ENCODE assay signal across 8 cellular contexts in the genomic region with DNA sequence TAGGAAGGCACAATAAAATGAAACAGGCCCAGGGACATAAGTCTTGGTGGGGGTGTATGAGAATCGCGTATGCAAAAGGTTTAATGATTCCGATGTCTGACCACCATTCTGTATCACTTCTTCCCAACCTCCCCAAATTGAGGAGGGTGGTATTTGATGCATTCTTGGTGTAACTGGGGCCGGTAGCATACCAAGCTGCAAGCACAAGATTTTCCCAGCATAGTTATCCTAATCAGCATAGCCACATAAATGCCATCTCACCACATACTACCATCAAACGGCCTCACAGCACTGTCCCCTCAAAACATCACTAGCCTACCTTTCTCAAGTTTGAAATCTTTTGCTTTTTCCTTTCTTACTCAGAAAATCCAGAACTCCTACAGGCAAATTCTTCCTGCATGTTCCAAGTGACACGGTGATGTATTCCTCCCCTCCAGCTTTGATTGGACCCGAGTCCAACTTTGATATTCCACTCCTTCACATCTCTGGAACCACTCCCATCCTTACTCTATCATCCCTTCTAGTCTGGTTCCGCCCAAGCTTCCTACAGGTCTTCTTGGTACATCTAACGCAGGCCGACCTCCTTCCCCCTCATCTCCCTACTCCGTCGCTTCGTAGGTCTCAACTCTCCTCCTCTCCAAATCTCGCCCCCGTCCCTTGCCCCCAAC. TPM values are rescaled to one million over a fixed set of nuclear protein-coding genes. Genes with fewer than 3 reads are reported as not detected.
DNase-seq lines count a peak whose midpoint lies in the region; ATAC-seq and TF ChIP-seq lines count a peak whose summit lies in the region.

No MANE protein-coding gene starts in this region.

- TF ChIP-seq CTCF in WERI-Rb-1 (IDR thresholded peaks at IDR 0.05; ENCODE audit: low read depth, low read length) (no peak), parathyroid adenoma (IDR thresholded peaks at IDR 0.05) (no peak)

- H3K9me3 ChIP-seq in WERI-Rb-1 (ENCODE audit: severe bottlenecking) (no peaks in the 10 kb centered on the region), parathyroid adenoma (ENCODE audit: control insufficient read depth, low read length) (no peaks in the 10 kb centered on the region)

- H3K36me3 ChIP-seq in ACC112 (ENCODE audit: insufficient read depth, low read length) (peaks cover 21% of the 10 kb centered on the region), H7 (replicated peaks; ENCODE audit: control insufficient read depth, insufficient read depth, low read length) (peaks cover 30% of the 10 kb centered on the region), WERI-Rb-1 (peaks cover 51% of the 10 kb centered on the region), parathyroid adenoma (ENCODE audit: control insufficient read depth, insufficient read depth, low read length) (no peaks in the 10 kb centered on the region)

- H3K27me3 ChIP-seq in ACC112 (ENCODE audit: insufficient read depth, low read length) (no peaks in the 10 kb centered on the region), H7 (ENCODE audit: control insufficient read depth, insufficient read depth, low read length) (peaks cover 2% of the 10 kb centered on the region; the same call in 1 of the 2 replicates), WERI-Rb-1 (ENCODE audit: insufficient read depth, low read depth, severe bottlenecking) (no peaks in the 10 kb centered on the region), parathyroid adenoma (ENCODE audit: control insufficient read depth, insufficient read depth, low read length) (no peaks in the 10 kb centered on the region)

- peak overlapping the region; percentile 28 for H3K9ac ChIP-seq in parathyroid adenoma

- DNase-seq in H7 = peak; percentile 36
- no peak for DNase-seq in WERI-Rb-1
- DNase-seq in fibroblast of the conjunctiva (ENCODE audit: low read depth) = peak; percentile 39
- DNase-seq in GOT3 (lab: John Stamatoyannopoulos, UW) = no peak
- no peak for DNase-seq in central memory CD4-positive, alpha-beta T cell

- ATAC-seq in GM18909 (IDR thresholded peaks at IDR 0.05; ENCODE audit: poor library complexity, unreplicated experiment) = no peak

- H3K4me3 ChIP-seq in ACC112 (ENCODE audit: low read depth, low read length) (peak overlapping the region; percentile 88), H7 (ENCODE audit: insufficient read depth, low read depth, low read length) (peak overlapping the region; percentile 66), WERI-Rb-1 (ENCODE audit: low read depth, low read length) (peak overlapping the region; percentile 90), parathyroid adenoma (ENCODE audit: low read depth, low read length) (peak overlapping the region; percentile 66)

- peak overlapping the region; percentile 79 for H3K27ac ChIP-seq in ACC112 (ENCODE audit: low read depth, low read length)
- H3K27ac ChIP-seq in WERI-Rb-1 = peak overlapping the region; percentile 92
- peak overlapping the region; percentile 76 for H3K27ac ChIP-seq in parathyroid adenoma

- H3K4me2 ChIP-seq in parathyroid adenoma (ENCODE audit: low read length) = peak overlapping the region; percentile 83

- H3K79me2 ChIP-seq in ACC112 (ENCODE audit: control insufficient read depth, insufficient read depth, low read length, unreplicated experiment) (peaks cover 34% of the 10 kb centered on the region), parathyroid adenoma (peaks cover 5% of the 10 kb centered on the region)

- H3K4me1 ChIP-seq in ACC112 (ENCODE audit: control insufficient read depth, insufficient read depth, low read length, unreplicated experiment) (peaks cover 8% of the 10 kb centered on the region), parathyroid adenoma (peaks cover 4% of the 10 kb centered on the region)

- H2AFZ ChIP-seq in ACC112 (ENCODE audit: low read length, unreplicated experiment) (peak overlapping the region; percentile 64), parathyroid adenoma (peak overlapping the region; percentile 78)

RNA-seq across cellular contexts. Expression of gene CLK2, which starts 0.7 kb away (rescaled TPM):
- total RNA-seq in H7 (2014; rRNA removed; shearing (Covaris generic)) = 38.7 and 48.6 TPM in 2 replicates

RNA-seq across cellular contexts. Expression of gene HCN3, which starts 4.7 kb away (rescaled TPM):
- 5.1 and 7.7 TPM in 2 replicates for total RNA-seq in H7 (2014; rRNA removed; shearing (Covaris generic))

RNA-seq across cellular contexts. Expression of gene SCAMP3, which starts 10.4 kb away (rescaled TPM):
- total RNA-seq in H7 (2014; rRNA removed; shearing (Covaris generic)) = 59.4 and 61.4 TPM in 2 replicates

RNA-seq across cellular contexts. Expression of gene ENTREP3, which starts 17.3 kb away (rescaled TPM):
- 9.4 and 14.7 TPM in 2 replicates for total RNA-seq in H7 (2014; rRNA removed; shearing (Covaris generic))

RNA-seq across cellular contexts. Expression of gene PKLR, which starts 28.6 kb away (rescaled TPM):
- total RNA-seq in H7 (2014; rRNA removed; shearing (Covaris generic)) = 1.00 and 2.2 TPM in 2 replicates

Comparison
In these comparisons a context has a peak if more than half of its experiments do, and no peak if none do; other contexts are left out.
1. DNase-seq: peak in H7 (single experiment) and fibroblast of the conjunctiva (single experiment); none in WERI-Rb-1 (single experiment), GOT3 (single experiment) and central memory CD4-positive, alpha-beta T cell (single experiment).
2. Peak in every context shown above with its lines, with median percentiles within 50 percentile points of each other: H3K27ac ChIP-seq and H3K4me3 ChIP-seq.